1 cellular context compared by ENCODE assay signal in genomic region chr2:228853151-228853550, GRCh38.
TF ChIP-seq lines count a peak whose summit lies in the region.

No MANE protein-coding gene starts in this region.

TF ChIP-seq in H1, 55 proteins besides CTCF, POLR2A, EP300 and RAD21 (continued from another document):
- TF ChIP-seq CHD7 (IDR thresholded peaks at IDR 0.05; ENCODE audit: insufficient replicate concordance, low read length) (no peak), SRF (IDR thresholded peaks at IDR 0.05; ENCODE audit: low read depth, low read length) (no peak), SIN3A (conservative IDR thresholded peaks at IDR 0.05 in 1 of 2, IDR thresholded peaks at IDR 0.05 in 1 of 2; ENCODE audit: low read depth in 1 of 2, low read length in 2 of 2) (no peak), YY1 (IDR thresholded peaks at IDR 0.05; ENCODE audit: low read depth, low read length) (no peak), MAFK (IDR thresholded peaks at IDR 0.05; ENCODE audit: low read depth, low read length) (no peak), JUND (IDR thresholded peaks at IDR 0.05; ENCODE audit: low read length) (no peak)
TF ChIP-seq in H1: peak in this region for 0.
